26 cellular contexts compared by ENCODE assay signal in the genomic region with DNA sequence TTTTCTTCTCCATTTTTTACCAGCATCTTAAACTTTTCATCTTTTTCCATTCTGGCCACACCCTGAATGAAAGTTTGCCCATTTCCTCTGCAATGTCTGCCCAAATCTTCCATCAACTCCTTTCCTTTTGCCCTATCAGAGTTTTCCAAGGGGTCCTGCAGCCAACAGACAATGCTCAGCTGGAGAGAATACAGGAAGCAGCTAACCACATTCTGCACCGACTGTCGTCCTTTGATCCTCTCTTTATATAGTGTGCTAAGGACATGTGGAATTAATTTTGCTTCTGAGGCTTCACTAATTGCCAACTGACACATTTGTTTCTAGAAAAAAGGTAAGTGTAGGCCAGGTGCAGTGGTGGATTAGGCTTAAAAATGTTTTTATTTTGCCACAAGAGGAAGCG. TPM values are rescaled to one million over a fixed set of nuclear protein-coding genes. Genes with fewer than 3 reads are reported as not detected.
"Had no signal": no experiment of that assay in that cellular context is flagged by ENCODE, and none has a peak within 500 bp of the region (broad histone marks: within the 10 kb centered on the region; RNA-seq: fewer than 3 reads in every experiment).

No MANE protein-coding gene starts in this region.

- FAIRE-seq: colon had no signal

- H3K4me1 Mint-ChIP-seq: endodermal cell had no signal

- H3K4me3 ChIP-seq: lower lobe of right lung, tibial artery had no signal

- DNase-seq: activated CD4-positive, alpha-beta T cell treated with anti-CD3 and anti-CD28 coated beads, Interleukin-2, amount 10 ng/mL, durations not matched to agents 7 days and 5 days; activated CD8-positive, alpha-beta T cell treated with anti-CD3 and anti-CD28 coated beads, Interleukin-2, amount 10 ng/mL, durations not matched to agents 7 days and 5 days; activated effector memory CD4-positive, alpha-beta T cell treated with Interleukin-2 at 50 U/mL for 16 hours; activated naive CD4-positive, alpha-beta T cell treated with anti-CD3 and anti-CD28 coated beads, Interleukin-2, amount 10 ng/mL, durations not matched to agents 7 days and 5 days; activated T-cell treated with anti-CD3 and anti-CD28 coated beads, Interleukin-2, amount 50 U/mL, for 48 hours; aorta; brain microvascular endothelial cell; central memory CD4-positive, alpha-beta T cell; endodermal cell; foreskin keratinocyte; hypothalamus; islet precursor cell; left colon; lower lobe of right lung; nucleus accumbens; posterior cingulate gyrus; stimulated activated naive CD8-positive, alpha-beta T cell treated with anti-CD3 and anti-CD28 coated beads, Interleukin-15, Interleukin-2, amounts not matched to agents 100 U/mL and 50 U/mL, for 24 hours; substantia nigra; tibial artery had no signal

- H3K4me3 Mint-ChIP-seq: activated CD4-positive, alpha-beta T cell treated with anti-CD3 and anti-CD28 coated beads, Interleukin-2, amount 10 ng/mL, durations not matched to agents 7 days and 5 days; activated CD8-positive, alpha-beta T cell treated with anti-CD3 and anti-CD28 coated beads, Interleukin-2, amount 10 ng/mL, durations not matched to agents 7 days and 5 days; activated naive CD4-positive, alpha-beta T cell treated with anti-CD3 and anti-CD28 coated beads, Interleukin-2, amount 10 ng/mL, durations not matched to agents 7 days and 5 days; endodermal cell; natural killer cell treated with Interleukin-12 subunit alpha and Interleukin-12 subunit beta and Interleukin-15 and Interleukin-18, amount 100 ng/mL, for 72 hours had no signal

- H3K9me3 Mint-ChIP-seq: activated CD4-positive, alpha-beta T cell treated with anti-CD3 and anti-CD28 coated beads, Interleukin-2, amount 10 ng/mL, durations not matched to agents 7 days and 5 days; activated naive CD4-positive, alpha-beta T cell treated with anti-CD3 and anti-CD28 coated beads, Interleukin-2, amount 10 ng/mL, durations not matched to agents 7 days and 5 days; natural killer cell treated with Interleukin-12 subunit alpha and Interleukin-12 subunit beta and Interleukin-15 and Interleukin-18, amount 100 ng/mL, for 72 hours had no signal

- H3K36me3 Mint-ChIP-seq: activated naive CD4-positive, alpha-beta T cell treated with anti-CD3 and anti-CD28 coated beads, Interleukin-2, amount 10 ng/mL, durations not matched to agents 7 days and 5 days; natural killer cell treated with Interleukin-12 subunit alpha and Interleukin-12 subunit beta and Interleukin-15 and Interleukin-18, amount 100 ng/mL, for 72 hours had no signal

- H3K27ac Mint-ChIP-seq: activated CD4-positive, alpha-beta T cell treated with anti-CD3 and anti-CD28 coated beads, Interleukin-2, amount 10 ng/mL, durations not matched to agents 7 days and 5 days; activated CD8-positive, alpha-beta T cell treated with anti-CD3 and anti-CD28 coated beads, Interleukin-2, amount 10 ng/mL, durations not matched to agents 7 days and 5 days; activated naive CD4-positive, alpha-beta T cell treated with anti-CD3 and anti-CD28 coated beads, Interleukin-2, amount 10 ng/mL, durations not matched to agents 7 days and 5 days; endodermal cell; natural killer cell treated with Interleukin-12 subunit alpha and Interleukin-12 subunit beta and Interleukin-15 and Interleukin-18, amount 100 ng/mL, for 72 hours had no signal

- H3K27me3 ChIP-seq: brain microvascular endothelial cell, foreskin keratinocyte had no signal

- H3K9me3 ChIP-seq: lower lobe of right lung, tibial artery had no signal

- H3K4me1 ChIP-seq: foreskin keratinocyte, lower lobe of right lung, tibial artery had no signal

- H3K36me3 ChIP-seq: brain microvascular endothelial cell, lower lobe of right lung, tibial artery had no signal

- ATAC-seq: activated CD8-positive, alpha-beta T cell treated with anti-CD3 and anti-CD28 coated beads, Interleukin-2, amount 10 ng/mL, durations not matched to agents 7 days and 5 days; foreskin keratinocyte; left colon; lower lobe of right lung; natural killer cell treated with Interleukin-12 subunit alpha and Interleukin-12 subunit beta and Interleukin-15 and Interleukin-18, amount 100 ng/mL, for 72 hours; stimulated activated naive CD8-positive, alpha-beta T cell treated with anti-CD3 and anti-CD28 coated beads, Interleukin-15, Interleukin-2, amounts not matched to agents 100 U/mL and 50 U/mL, for 24 hours had no signal

- H3K27ac ChIP-seq: brain microvascular endothelial cell, epithelial cell of prostate, foreskin keratinocyte, lower lobe of right lung, tibial artery had no signal

RNA-seq across cellular contexts. Expression of a gene that starts 50.5 kb away (rescaled TPM):
- total RNA-seq: activated CD4-positive, alpha-beta T cell treated with anti-CD3 and anti-CD28 coated beads, Interleukin-2, amount 10 ng/mL, durations not matched to agents 7 days and 5 days; activated CD8-positive, alpha-beta T cell treated with anti-CD3 and anti-CD28 coated beads, Interleukin-2, amount 10 ng/mL, durations not matched to agents 7 days and 5 days; aorta; fibroblast of lung; lower lobe of right lung; mesenteric fat pad; renal cortical epithelial cell; urinary bladder had no signal
- polyA plus RNA-seq: fibroblast of lung had no signal
